Comparison of ENCODE assay signal across 8 cellular contexts in genomic region chr12:109880049-109880931, GRCh38. TPM values are rescaled to one million over a fixed set of nuclear protein-coding genes. Genes with fewer than 3 reads are reported as not detected.
DNase-seq lines count a peak whose midpoint lies in the region; ATAC-seq and TF ChIP-seq lines count a peak whose summit lies in the region.

Gene GLTP, minus strand, starts transcription at chr12:109880541. Its CDS starts 167 bp downstream, at chr12:109880374.

- H3K4me3 ChIP-seq in AG10803 (ENCODE audit: low read length) = peak within 1 kb of the TSS; percentile 91

- H3K27ac Mint-ChIP-seq in activated CD4-positive, alpha-beta T cell treated with anti-CD3 and anti-CD28 coated beads, Interleukin-2, amount 10 ng/mL, durations not matched to agents 24 days and 14 days = peak within 1 kb of the TSS; percentile 86

- peak; percentile 73 for DNase-seq in AG10803 (ENCODE audit: low read depth)
- peak; percentile 86 for DNase-seq in NCI-H460 (ENCODE audit: extremely low read depth, low read depth)
- DNase-seq in activated CD4-positive, alpha-beta T cell treated with anti-CD3 and anti-CD28 coated beads, Interleukin-2, amount 10 ng/mL, durations not matched to agents 24 days and 14 days = peak; percentile 98
- peak; percentile 14 for DNase-seq in cortex of kidney (lab: John Stamatoyannopoulos, UW)
- peak; percentile 89 for DNase-seq in left lobe of liver (ENCODE audit: low spot score)
- DNase-seq in stimulated activated CD4-positive, alpha-beta T cell treated with anti-CD3 and anti-CD28 coated beads, Interleukin-2, amount 100 ng/mL, for 4 hours (ENCODE audit: low read depth) = peak; percentile 84

- H3K4me3 Mint-ChIP-seq in activated CD4-positive, alpha-beta T cell treated with anti-CD3 and anti-CD28 coated beads, Interleukin-2, amount 10 ng/mL, durations not matched to agents 24 days and 14 days = peak within 1 kb of the TSS; percentile 92

- H3K36me3 Mint-ChIP-seq in activated CD4-positive, alpha-beta T cell treated with anti-CD3 and anti-CD28 coated beads, Interleukin-2, amount 10 ng/mL, durations not matched to agents 24 days and 14 days (ENCODE audit: low read depth) = peaks cover 2% of the 10 kb centered on the region

- no peaks in the 10 kb centered on the region for H3K9me3 Mint-ChIP-seq in activated CD4-positive, alpha-beta T cell treated with anti-CD3 and anti-CD28 coated beads, Interleukin-2, amount 10 ng/mL, durations not matched to agents 24 days and 14 days

- H3K27me3 Mint-ChIP-seq in activated CD4-positive, alpha-beta T cell treated with anti-CD3 and anti-CD28 coated beads, Interleukin-2, amount 10 ng/mL, durations not matched to agents 24 days and 14 days = peaks cover 21% of the 10 kb centered on the region

- no peak for TF ChIP-seq CTCF in AG10803 (conservative IDR thresholded peaks at IDR 0.05; ENCODE audit: low read length)

- peak; percentile 94 for ATAC-seq in GM19025 (IDR thresholded peaks at IDR 0.05; ENCODE audit: low read depth, unreplicated experiment)
- peak; percentile 93 for ATAC-seq in HG03280 (IDR thresholded peaks at IDR 0.05; ENCODE audit: unreplicated experiment)
- peak; percentile 99 for ATAC-seq in left lobe of liver

- intact Hi-C loops in activated CD4-positive, alpha-beta T cell treated with anti-CD3 and anti-CD28 coated beads, Interleukin-2, amount 10 ng/mL, durations not matched to agents 24 days and 14 days (cut with micrococcal nuclease) = loop anchor here (1.0 to 2.0 kb wide), 4 partner anchors 21 to 167 kb away; partner anchors contain the start of genes FAM222A and TCHP

- H3K4me1 Mint-ChIP-seq in activated CD4-positive, alpha-beta T cell treated with anti-CD3 and anti-CD28 coated beads, Interleukin-2, amount 10 ng/mL, durations not matched to agents 24 days and 14 days = peaks cover 32% of the 10 kb centered on the region

RNA-seq across cellular contexts. Expression of gene GLTP, which starts in this region (rescaled TPM):
- 139 and 146 TPM in 2 replicates for total RNA-seq in NCI-H460 (2014; rRNA removed; shearing (Covaris generic))
- polyA plus RNA-seq in NCI-H460 (2014; cell fraction: nucleus; rRNA removed) = 61.6 and 63.5 TPM in 2 replicates
- 27.9 and 28.2 TPM in 2 replicates for total RNA-seq in activated CD4-positive, alpha-beta T cell treated with anti-CD3 and anti-CD28 coated beads, Interleukin-2, amount 10 ng/mL, durations not matched to agents 24 days and 14 days
- total RNA-seq in left lobe of liver = 8.8 TPM

Comparison
In these comparisons a context has a peak if more than half of its experiments do, and no peak if none do; other contexts are left out.
1. Peak in every context shown above with its lines: DNase-seq, ATAC-seq and H3K4me3 ChIP-seq.
2. DNase-seq: peak in every context shown above with its lines; median percentile 98 in activated CD4-positive, alpha-beta T cell treated with anti-CD3 and anti-CD28 coated beads, Interleukin-2, amount 10 ng/mL, durations not matched to agents 24 days and 14 days; 89 in left lobe of liver; 86 in NCI-H460; 84 in stimulated activated CD4-positive, alpha-beta T cell treated with anti-CD3 and anti-CD28 coated beads, Interleukin-2, amount 100 ng/mL, for 4 hours; 73 in AG10803; 14 in cortex of kidney.